2 cellular contexts compared by ENCODE assay signal in genomic region chr6:1525364-1526038, GRCh38.
A peak's percentile ranks its signal among the peaks of the same experiment; 100 is the strongest.
TF ChIP-seq lines count a peak whose summit lies in the region.

No MANE protein-coding gene starts in this region.

TF ChIP-seq in HepG2, 621 proteins besides CTCF, POLR2A, EP300 and RAD21:
- TF ChIP-seq ESRRA (CRISPR knock-in tag; IDR thresholded peaks at IDR 0.05; ENCODE audit: low read depth) (peak; percentile 87), ZFP82 (CRISPR knock-in tag; IDR thresholded peaks at IDR 0.05; ENCODE audit: borderline replicate concordance) (no peak)

TF ChIP-seq in H1, 55 proteins besides CTCF, POLR2A, EP300 and RAD21:
- TF ChIP-seq TAF1 (IDR thresholded peaks at IDR 0.05; ENCODE audit: low read depth, low read length) (no peak), SIN3A (conservative IDR thresholded peaks at IDR 0.05 in 1 of 2, IDR thresholded peaks at IDR 0.05 in 1 of 2; ENCODE audit: low read depth in 1 of 2, low read length in 2 of 2) (no peak), SUZ12 (IDR thresholded peaks at IDR 0.05; ENCODE audit: low read length) (no peak), CTBP2 (IDR thresholded peaks at IDR 0.05; ENCODE audit: borderline replicate concordance, insufficient read depth, insufficient read length, low read length) (no peak), RNF2 (IDR thresholded peaks at IDR 0.05; ENCODE audit: borderline replicate concordance, low read depth, low read length, missing control alignments, poor library complexity, severe bottlenecking) (no peak)
